In the genomic region with DNA sequence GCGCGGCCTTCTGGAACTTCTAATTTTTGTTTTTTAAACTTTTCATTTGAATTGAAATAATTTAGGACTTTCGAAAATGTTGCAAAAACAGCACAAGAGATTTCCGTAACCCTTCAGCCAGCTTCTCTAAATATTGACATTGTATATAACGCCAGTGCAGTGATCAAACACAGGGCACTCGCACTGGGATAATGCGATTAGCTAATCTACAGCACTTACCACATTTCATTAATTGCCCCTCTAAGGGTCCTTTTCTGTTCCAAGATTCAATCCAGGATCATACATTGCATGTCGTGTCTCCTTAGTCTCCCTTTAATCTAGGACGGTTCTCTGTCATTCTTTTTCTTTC, we compare ENCODE assay signal across 8 cellular contexts. TPM values are rescaled to one million over a fixed set of nuclear protein-coding genes. Genes with fewer than 3 reads are reported as not detected.
A peak's percentile ranks its signal among the peaks of the same experiment; 100 is the strongest.
DNase-seq lines count a peak whose midpoint lies in the region; ATAC-seq and TF ChIP-seq lines count a peak whose summit lies in the region.

No MANE protein-coding gene starts in this region.

- H3K27me3 ChIP-seq in BLaER1 treated with 17β-estradiol and CSF1 and Interleukin-3, amounts not matched to agents 10 nM and 100 nM = peaks cover 42 to 62% (median 54%) of the 10 kb centered on the region in 11 experiments
- H3K27me3 ChIP-seq in muscle layer of duodenum (ENCODE audit: low read depth, low read length) = no peaks in the 10 kb centered on the region
- peaks cover 12% of the 10 kb centered on the region for H3K27me3 ChIP-seq in mesendoderm (ENCODE audit: insufficient read depth, low read length, poor library complexity)

- WGBS in mesendoderm (ENCODE audit: extremely low coverage, insufficient coverage, low lambda C conversion rate) = no CpG with 5 or more reads among the region's 9 CpGs

- H4K5ac ChIP-seq in mesendoderm (ENCODE audit: low read length) = no peak overlapping the region

- peak; percentile 3 for ATAC-seq in HG03442 (IDR thresholded peaks at IDR 0.05; ENCODE audit: unreplicated experiment)
- no peak for ATAC-seq in GM21528 (IDR thresholded peaks at IDR 0.05; ENCODE audit: low FRiP score, unreplicated experiment)
- no peak for ATAC-seq in GM19397 (IDR thresholded peaks at IDR 0.05; ENCODE audit: unreplicated experiment)

- no peak for DNase-seq in cardiac fibroblast (ENCODE audit: low read depth in 2 of 2)
- DNase-seq in NCI-H1105 (lab: John Stamatoyannopoulos, UW) = no peak
- no peak for DNase-seq in mesendoderm

- H4K20me1 ChIP-seq in BLaER1 treated with 17β-estradiol and CSF1 and Interleukin-3, amounts not matched to agents 10 nM and 100 nM = peaks cover 0 to 14% (median 0%) of the 10 kb centered on the region in 11 experiments; a peak in 4 of 22 replicates

- no peak overlapping the region for H2BK5ac ChIP-seq in mesendoderm (ENCODE audit: low read length)

- H2AK5ac ChIP-seq in mesendoderm (ENCODE audit: low read length) = no peak overlapping the region

- no peak overlapping the region for H3K18ac ChIP-seq in mesendoderm (ENCODE audit: low read length)

- H3K36me3 ChIP-seq in BLaER1 treated with 17β-estradiol and CSF1 and Interleukin-3, amounts not matched to agents 10 nM and 100 nM = peaks cover 0 to 11% (median 5%) of the 10 kb centered on the region in 11 experiments; a peak in 5 of 22 replicates
- H3K36me3 ChIP-seq in muscle layer of duodenum (ENCODE audit: control insufficient read depth in 1 of 2, insufficient read depth in 2 of 2, low read length in 2 of 2) (no peaks in the 10 kb centered on the region), mesendoderm (ENCODE audit: control insufficient read depth, insufficient read depth, low read length) (no peaks in the 10 kb centered on the region)

- no peak overlapping the region for H3K9ac ChIP-seq in BLaER1 treated with 17β-estradiol and CSF1 and Interleukin-3, amounts not matched to agents 10 nM and 100 nM
- no peak overlapping the region for H3K9ac ChIP-seq in mesendoderm (ENCODE audit: low read length)

- TF ChIP-seq CTCF in cardiac fibroblast (IDR thresholded peaks at IDR 0.05; ENCODE audit: low read depth, low read length) = no peak

- no peak overlapping the region for H2BK120ac ChIP-seq in mesendoderm (ENCODE audit: low read depth, low read length)

- H4K8ac ChIP-seq in mesendoderm (ENCODE audit: low read depth, low read length) = no peak overlapping the region

- H3K56ac ChIP-seq in mesendoderm (ENCODE audit: low read length) = no peak overlapping the region

- peak overlapping the region in 6 of 11 experiments; percentile 3 to 86 (median 66); a peak in 9 of 22 replicates for H3K4me2 ChIP-seq in BLaER1 treated with 17β-estradiol and CSF1 and Interleukin-3, amounts not matched to agents 10 nM and 100 nM
- no peak overlapping the region for H3K4me2 ChIP-seq in mesendoderm (ENCODE audit: low read length)

- H3K4me3 ChIP-seq in BLaER1 treated with 17β-estradiol and CSF1 and Interleukin-3, amounts not matched to agents 10 nM and 100 nM = peak overlapping the region in 8 of 10 experiments; percentile 28 to 61 (median 40); a peak in 10 of 20 replicates
- H3K4me3 ChIP-seq in cardiac fibroblast (replicated peaks in 1 of 2; ENCODE audit: low read depth in 2 of 2, low read length in 2 of 2) (peak overlapping the region; percentile 84 to 88), muscle layer of duodenum (ENCODE audit: low read depth in 1 of 2, low read length in 2 of 2) (peak overlapping the region; percentile 72 to 95), mesendoderm (ENCODE audit: low read length) (no peak overlapping the region)

- no peaks in the 10 kb centered on the region for H3K79me2 ChIP-seq in mesendoderm (ENCODE audit: control insufficient read depth, insufficient read depth, low read length)

- no peak overlapping the region for H3K4ac ChIP-seq in mesendoderm (ENCODE audit: low read depth, low read length)

- no peaks in the 10 kb centered on the region for H3K79me1 ChIP-seq in mesendoderm (ENCODE audit: low read length)

- no peak overlapping the region for H2BK15ac ChIP-seq in mesendoderm (replicated peaks; ENCODE audit: low read depth)

- no peak overlapping the region for H3K23ac ChIP-seq in mesendoderm (ENCODE audit: low read length)

- H3K4me1 ChIP-seq in BLaER1 treated with 17β-estradiol and CSF1 and Interleukin-3, amounts not matched to agents 10 nM and 100 nM = peaks cover 11 to 49% (median 18%) of the 10 kb centered on the region in 10 experiments
- H3K4me1 ChIP-seq in muscle layer of duodenum (ENCODE audit: control insufficient read depth in 1 of 2, insufficient read depth in 2 of 2, low read length in 2 of 2) (peaks cover 6 to 10% of the 10 kb centered on the region in 2 donors), mesendoderm (ENCODE audit: control insufficient read depth, low read depth, low read length) (no peaks in the 10 kb centered on the region)

- H3K27ac ChIP-seq in BLaER1 treated with 17β-estradiol and CSF1 and Interleukin-3, amounts not matched to agents 10 nM and 100 nM = no peak overlapping the region
- H3K27ac ChIP-seq in muscle layer of duodenum (ENCODE audit: low read length) = peak overlapping the region; percentile 2
- no peak overlapping the region for H3K27ac ChIP-seq in mesendoderm (ENCODE audit: low read depth, low read length)

- peaks cover 18 to 22% (median 21%) of the 10 kb centered on the region in 11 experiments; a peak in 21 of 22 replicates for H3K9me3 ChIP-seq in BLaER1 treated with 17β-estradiol and CSF1 and Interleukin-3, amounts not matched to agents 10 nM and 100 nM (replicated peaks in 1 of 11)
- no peaks in the 10 kb centered on the region for H3K9me3 ChIP-seq in muscle layer of duodenum (ENCODE audit: control insufficient read depth in 1 of 2, low read length in 2 of 2)

RNA-seq across cellular contexts. Expression of a gene that starts 0.3 kb away (rescaled TPM):
- 0.56 TPM for polyA plus RNA-seq in mesendoderm (2013, experiment 1 of 2)
- 0.53 TPM for polyA plus RNA-seq in mesendoderm (2013, experiment 2 of 2)
